Comparison of ENCODE assay signal across 1 cellular context in genomic region chrX:130165703-130166502, GRCh38.
TF ChIP-seq lines count a peak whose summit lies in the region.

Gene AIFM1 (minus strand): TSS chrX:130165841. CDS start chrX:130165656, 185 bp downstream.

TF ChIP-seq in HEK293, 187 proteins besides CTCF, POLR2A, EP300 and RAD21 (continued from another document and continues in another):
- TF ChIP-seq REPIN1 (tag by site-specific recombination; IDR thresholded peaks at IDR 0.05; ENCODE audit: low read depth) (no peak), AEBP2 (tag by site-specific recombination; IDR thresholded peaks at IDR 0.05; ENCODE audit: borderline replicate concordance) (no peak), YY2 (tag by site-specific recombination; IDR thresholded peaks at IDR 0.05) (no peak), ZNF398 (tag by site-specific recombination; IDR thresholded peaks at IDR 0.05) (no peak), WT1 (tag by site-specific recombination; IDR thresholded peaks at IDR 0.05) (0 out of 2 replicates have a peak, but pooled peaks have one; percentile 15), GFI1B (tag by site-specific recombination; IDR thresholded peaks at IDR 0.05) (no peak), ZNF664 (tag by site-specific recombination; IDR thresholded peaks at IDR 0.05) (no peak), ZNF155 (tag by site-specific recombination; IDR thresholded peaks at IDR 0.05) (no peak), PRDM10 (tag by site-specific recombination; IDR thresholded peaks at IDR 0.05) (peak; percentile 56; the same call in 1 of the 2 replicates), ZNF521 (tag by site-specific recombination; IDR thresholded peaks at IDR 0.05) (no peak), KLF8 (tag by site-specific recombination; IDR thresholded peaks at IDR 0.05) (peak; percentile 86), ZNF621 (tag by site-specific recombination; IDR thresholded peaks at IDR 0.05) (no peak), ZNF473 (tag by site-specific recombination; IDR thresholded peaks at IDR 0.05) (no peak), FEZF1 (tag by site-specific recombination; IDR thresholded peaks at IDR 0.05) (no peak), ZNF48 (tag by site-specific recombination; IDR thresholded peaks at IDR 0.05) (no peak), ZNF202 (tag by site-specific recombination; IDR thresholded peaks at IDR 0.05; ENCODE audit: borderline replicate concordance) (no peak), ZNF121 (tag by site-specific recombination; IDR thresholded peaks at IDR 0.05) (0 out of 2 replicates have a peak, but pooled peaks have one; percentile 12), BCL6B (tag by site-specific recombination; IDR thresholded peaks at IDR 0.05) (no peak), ZNF548 (tag by site-specific recombination; IDR thresholded peaks at IDR 0.05) (no peak), ZNF776 (tag by site-specific recombination; IDR thresholded peaks at IDR 0.05; ENCODE audit: borderline replicate concordance) (no peak), ZNF248 (tag by site-specific recombination; IDR thresholded peaks at IDR 0.05) (no peak), ZNF777 (tag by site-specific recombination; IDR thresholded peaks at IDR 0.05; ENCODE audit: borderline replicate concordance) (no peak), ZFP69B (tag by site-specific recombination; IDR thresholded peaks at IDR 0.05) (peak; percentile 89), ZNF114 (tag by site-specific recombination; IDR thresholded peaks at IDR 0.05) (no peak), ZNF518A (tag by site-specific recombination; conservative IDR thresholded peaks at IDR 0.05; ENCODE audit: low read depth) (0 out of 2 replicates have a peak, but pooled peaks have one; percentile 54), ZNF792 (tag by site-specific recombination; IDR thresholded peaks at IDR 0.05) (0 out of 2 replicates have a peak, but pooled peaks have one; percentile 79), ZNF660 (tag by site-specific recombination; IDR thresholded peaks at IDR 0.05) (peak; percentile 93), ZNF274 (IDR thresholded peaks at IDR 0.05; ENCODE audit: low read length) (no peak), ZNF274 (tag by site-specific recombination; IDR thresholded peaks at IDR 0.05; ENCODE audit: borderline replicate concordance) (no peak), SP3 (tag by site-specific recombination; IDR thresholded peaks at IDR 0.05) (peak; percentile 69), PATZ1 (tag by site-specific recombination; IDR thresholded peaks at IDR 0.05) (no peak), ZSCAN4 (tag by site-specific recombination; IDR thresholded peaks at IDR 0.05) (peak; percentile 71), ZBTB10 (tag by site-specific recombination; IDR thresholded peaks at IDR 0.05) (no peak)
